In the genomic region with DNA sequence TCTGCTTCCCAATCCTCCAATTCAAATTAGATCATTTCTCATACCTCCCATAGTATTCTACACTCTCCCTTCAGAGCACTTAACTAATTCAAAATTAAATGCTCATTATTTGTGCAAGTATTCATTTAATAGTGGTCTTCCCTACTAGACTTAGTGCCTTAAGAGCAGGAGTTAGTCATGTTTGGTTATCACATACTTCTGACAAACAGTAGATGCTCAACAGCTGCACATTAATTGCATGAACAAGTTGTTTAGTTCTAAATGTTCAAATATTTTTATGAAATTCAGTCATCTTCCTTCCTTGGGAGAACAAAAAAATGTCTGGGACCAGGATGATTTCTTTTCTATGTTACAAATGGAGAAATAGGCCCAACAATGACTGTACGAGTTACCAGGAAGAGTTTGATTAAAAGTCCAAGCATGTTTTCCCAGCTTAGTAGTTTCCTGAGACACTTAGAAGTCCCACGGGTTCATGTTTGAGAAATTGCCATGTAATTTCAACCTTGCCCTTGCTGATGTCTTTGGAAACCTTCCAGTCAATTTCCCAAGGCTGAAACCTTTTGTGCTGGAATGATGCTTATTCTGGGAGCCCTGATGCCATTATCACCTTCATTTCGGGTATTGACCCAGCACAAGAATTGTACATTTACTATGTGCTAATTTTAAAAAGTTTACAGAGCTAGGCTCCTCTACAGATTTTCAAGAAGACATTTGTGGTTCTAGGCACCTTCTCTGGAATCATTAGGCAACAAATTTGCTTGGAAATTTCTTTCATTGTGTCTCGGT, we compare ENCODE assay signal across 30 cellular contexts.
DNase-seq lines count a peak whose midpoint lies in the region; ATAC-seq lines count a peak whose summit lies in the region.
"Had no signal": no experiment of that assay in that cellular context is flagged by ENCODE, and none has a peak within 500 bp of the region (broad histone marks: within the 10 kb centered on the region; RNA-seq: fewer than 3 reads in every experiment).

No MANE protein-coding gene starts in this region.

- H3K27me3 ChIP-seq in mucosa of rectum (ENCODE audit: control insufficient read depth in 2 of 2, insufficient read depth in 2 of 2, low read length in 2 of 2), result no peaks in the 10 kb centered on the region
- H3K27me3 ChIP-seq: upper lobe of left lung had no signal

- no peak for DNase-seq in Right ventricle myocardium inferior (ENCODE audit: missing footprints)
- DNase-seq in cardiac septum (ENCODE audit: low spot score), result no peak
- DNase-seq in glomerular endothelial cell (ENCODE audit: extremely low read depth, low read depth, low spot score), result peak; percentile 20
- no peak for DNase-seq in DMS114 treated with DMSO at 0.1 percent for 48 hours (lab: John Stamatoyannopoulos, UW; ENCODE audit: unreplicated experiment)
- DNase-seq in NCI-H1048 (lab: John Stamatoyannopoulos, UW), result no peak
- DNase-seq: activated CD4-positive, alpha-beta T cell treated with anti-CD3 and anti-CD28 coated beads, Interleukin-2, amount 50 U/mL, for 48 hours; activated naive CD4-positive, alpha-beta T cell; activated naive CD8-positive, alpha-beta T cell treated with anti-CD3 and anti-CD28 coated beads, Interleukin-2, amount 50 U/mL, for 24 hours; activated T-cell treated with anti-CD3 and anti-CD28 coated beads, Interleukin-2, amount 50 U/mL, for 72 hours; AML-193; Calu3; CD4-positive, CD25-positive, alpha-beta regulatory T cell; EL; endodermal cell; foreskin melanocyte; H7; KBM-7; kidney glomerular epithelial cell; NCI-H2029 treated with DMSO at 0.1 percent for 48 hours; NCI-H345; SHP77; T-helper 2 cell; upper lobe of left lung had no signal

- H3K9ac ChIP-seq in mucosa of rectum (ENCODE audit: low read depth in 1 of 2, low read length in 2 of 2), result no peak overlapping the region

- peak overlapping the region; percentile 6 to 18 for H3K27ac ChIP-seq in mucosa of rectum (ENCODE audit: low read depth in 2 of 2, low read length in 2 of 2)

- intact Hi-C loops in Right ventricle myocardium inferior (cut with DNase I) (no loop called here), cardiac septum (cut with DNase I) (loop anchor here (10.0 kb wide), 1 partner anchor 263 kb away; no protein-coding TSS in a partner anchor)

- no peaks in the 10 kb centered on the region for H3K9me3 ChIP-seq in mucosa of rectum (ENCODE audit: control insufficient read depth in 2 of 2, low read length in 2 of 2)
- H3K9me3 ChIP-seq: upper lobe of left lung had no signal

- H3K4me1 ChIP-seq in mucosa of rectum (ENCODE audit: control insufficient read depth in 2 of 2, insufficient read depth in 2 of 2, low read length in 2 of 2), result no peaks in the 10 kb centered on the region
- H3K4me1 ChIP-seq: upper lobe of left lung had no signal

- no peak overlapping the region for H3K4me3 ChIP-seq in mucosa of rectum (ENCODE audit: low read length in 2 of 2)
- H3K4me3 ChIP-seq: upper lobe of left lung had no signal

- H3K36me3 ChIP-seq in mucosa of rectum (ENCODE audit: control insufficient read depth in 2 of 2, insufficient read depth in 2 of 2, low read length in 2 of 2), result no peaks in the 10 kb centered on the region
- H3K36me3 ChIP-seq: upper lobe of left lung had no signal

- ATAC-seq in Right ventricle myocardium inferior (peak; percentile 56), GM19455 (IDR thresholded peaks at IDR 0.05; ENCODE audit: unreplicated experiment) (no peak), HG03097 (IDR thresholded peaks at IDR 0.05; ENCODE audit: low FRiP score, unreplicated experiment) (no peak)
- ATAC-seq: activated CD4-positive, CD25-positive, alpha-beta regulatory T cell treated with anti-CD3 and anti-CD28 coated beads, Interleukin-2, amount 50 U/mL, for 24 hours; activated naive CD8-positive, alpha-beta T cell treated with anti-CD3 and anti-CD28 coated beads, Interleukin-2, amount 50 U/mL, for 24 hours; activated T-cell treated with anti-CD3 and anti-CD28 coated beads, Interleukin-2, amount 50 U/mL, for 72 hours; esophagus mucosa; sciatic nerve; stimulated activated effector memory CD8-positive, alpha-beta T cell treated with anti-CD3 and anti-CD28 coated beads, Interleukin-12 subunit alpha, Interleukin-12 subunit beta, amount 100 ng/mL, for 72 hours had no signal
